ENCODE assay signal across 11 cellular contexts in the genomic region with DNA sequence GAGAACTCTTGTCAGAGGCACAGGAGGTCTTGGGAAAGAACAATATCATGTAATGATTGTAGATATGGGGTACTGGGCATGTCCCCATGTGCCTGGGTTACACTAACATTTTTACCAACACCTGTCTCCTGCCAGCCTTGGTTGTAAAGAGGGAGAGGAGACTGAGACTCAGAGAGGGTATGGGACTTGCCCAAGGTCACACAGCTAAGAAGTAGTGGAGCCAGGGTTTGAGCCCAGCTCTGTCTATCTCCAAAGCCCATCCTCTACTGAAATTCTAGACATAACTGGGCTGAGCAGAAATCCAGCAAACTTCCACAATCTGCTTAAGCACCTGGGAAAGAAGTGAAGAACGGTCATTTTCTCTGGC. TPM values are rescaled to one million over a fixed set of nuclear protein-coding genes. Genes with fewer than 3 reads are reported as not detected.
DNase-seq lines count a peak whose midpoint lies in the region; ATAC-seq and TF ChIP-seq lines count a peak whose summit lies in the region.
"Had no signal": no experiment of that assay in that cellular context is flagged by ENCODE, and none has a peak within 500 bp of the region (broad histone marks: within the 10 kb centered on the region; RNA-seq: fewer than 3 reads in every experiment).

No MANE protein-coding gene starts in this region.

- no peaks in the 10 kb centered on the region for H3K9me2 ChIP-seq in GM23338 (ENCODE audit: insufficient read depth)

- no peaks in the 10 kb centered on the region; the same call in 2 of the 3 replicates for H3K36me3 Mint-ChIP-seq in GM23338 (ENCODE audit: low read depth)
- peaks cover 10% of the 10 kb centered on the region for H3K36me3 Mint-ChIP-seq in activated T-helper 17 cell treated with anti-CD3 and anti-CD28 coated beads, Interleukin-2, amount 50 U/mL, for 72 hours (ENCODE audit: low read depth)
- no peaks in the 10 kb centered on the region for H3K36me3 Mint-ChIP-seq in chondrocyte (ENCODE audit: low read depth)
- H3K36me3 Mint-ChIP-seq: brain had no signal

- TF ChIP-seq CTCF in GM23338 (conservative IDR thresholded peaks at IDR 0.05; ENCODE audit: low read depth in 2 of 2) (no peak), chondrocyte (IDR thresholded peaks at IDR 0.05) (no peak)

- in situ Hi-C loops in ACHN (cut with HindIII; ENCODE audit: low pct_ligation_motif_present, low pct_unique_long_range_greater_than_20kb, low sequenced_read_pairs): no loop called here

- H3K36me3 ChIP-seq in BLaER1: no peaks in the 10 kb centered on the region
- no peaks in the 10 kb centered on the region for H3K36me3 ChIP-seq in GM23338 (ENCODE audit: insufficient read depth)
- H3K36me3 ChIP-seq in muscle layer of duodenum (ENCODE audit: control insufficient read depth in 1 of 2, insufficient read depth in 2 of 2, low read length in 2 of 2): no peaks in the 10 kb centered on the region

- no peak for ATAC-seq in GM23338
- ATAC-seq in activated T-helper 17 cell treated with anti-CD3 and anti-CD28 coated beads, Interleukin-2, amount 50 U/mL, for 72 hours (replicated peaks): no peak
- no peak for ATAC-seq in HG02678 (IDR thresholded peaks at IDR 0.05; ENCODE audit: unreplicated experiment)
- ATAC-seq in GM19463 (IDR thresholded peaks at IDR 0.05; ENCODE audit: unreplicated experiment): no peak

- 0 out of 2 replicates have a peak overlapping the region, but pooled peaks have one; percentile 34 for H3K9ac ChIP-seq in BLaER1

- H3K27me3 ChIP-seq in BLaER1 (no peaks in the 10 kb centered on the region), GM23338 (ENCODE audit: insufficient read depth) (no peaks in the 10 kb centered on the region), muscle layer of duodenum (ENCODE audit: low read depth, low read length) (no peaks in the 10 kb centered on the region)

- no peaks in the 10 kb centered on the region for H3K79me2 ChIP-seq in GM23338 (replicated peaks; ENCODE audit: insufficient read depth)

- peaks cover 7% of the 10 kb centered on the region for H3K27me3 Mint-ChIP-seq in GM23338 (ENCODE audit: insufficient read depth, low read depth, poor library complexity)
- no peaks in the 10 kb centered on the region for H3K27me3 Mint-ChIP-seq in activated T-helper 17 cell treated with anti-CD3 and anti-CD28 coated beads, Interleukin-2, amount 50 U/mL, for 72 hours
- peaks cover 3% of the 10 kb centered on the region for H3K27me3 Mint-ChIP-seq in chondrocyte (ENCODE audit: low read depth)

- H4K20me1 ChIP-seq in BLaER1: no peaks in the 10 kb centered on the region
- H4K20me1 ChIP-seq in GM23338 (replicated peaks; ENCODE audit: insufficient read depth): no peaks in the 10 kb centered on the region

- H3K9me3 ChIP-seq in BLaER1 (no peaks in the 10 kb centered on the region), muscle layer of duodenum (ENCODE audit: control insufficient read depth in 1 of 2, low read length in 2 of 2) (no peaks in the 10 kb centered on the region)

- H3K4me3 ChIP-seq in BLaER1 (no peak overlapping the region), GM23338 (no peak overlapping the region), muscle layer of duodenum (ENCODE audit: low read depth in 1 of 2, low read length in 2 of 2) (no peak overlapping the region)

- H3K27ac ChIP-seq in BLaER1 (no peak overlapping the region), GM23338 (ENCODE audit: low read depth) (no peak overlapping the region), muscle layer of duodenum (ENCODE audit: low read length) (peak overlapping the region; percentile 58)

- H3K4me1 ChIP-seq in BLaER1 (peaks cover 70% of the 10 kb centered on the region), GM23338 (ENCODE audit: insufficient read depth) (no peaks in the 10 kb centered on the region), muscle layer of duodenum (ENCODE audit: control insufficient read depth in 1 of 2, insufficient read depth in 2 of 2, low read length in 2 of 2) (peaks cover 0 to 9% of the 10 kb centered on the region in 2 donors)

- H3K4me2 ChIP-seq in BLaER1 (peak overlapping the region; percentile 82), GM23338 (no peak overlapping the region)

- 0 out of 2 replicates have a peak, but pooled peaks cover 4% of the 10 kb centered on the region for H3F3A ChIP-seq in GM23338 (replicated peaks; ENCODE audit: low read depth)

- no peak for DNase-seq in GM23338 (ENCODE audit: low spot score)
- DNase-seq in ACHN: no peak
- DNase-seq in chondrocyte (ENCODE audit: low spot score): no peak
- DNase-seq: NCI-H1105, NCI-H524 had no signal

- H3K4me1 Mint-ChIP-seq in GM23338: peaks cover 4% of the 10 kb centered on the region
- H3K4me1 Mint-ChIP-seq in activated T-helper 17 cell treated with anti-CD3 and anti-CD28 coated beads, Interleukin-2, amount 50 U/mL, for 72 hours: peaks cover 15% of the 10 kb centered on the region
- peaks cover 9% of the 10 kb centered on the region for H3K4me1 Mint-ChIP-seq in chondrocyte (ENCODE audit: low read depth)

- no peak overlapping the region for H3K4me3 Mint-ChIP-seq in GM23338
- H3K4me3 Mint-ChIP-seq in activated T-helper 17 cell treated with anti-CD3 and anti-CD28 coated beads, Interleukin-2, amount 50 U/mL, for 72 hours: peak overlapping the region; percentile 86
- H3K4me3 Mint-ChIP-seq in chondrocyte (ENCODE audit: unreplicated experiment): no peak overlapping the region
- H3K4me3 Mint-ChIP-seq: brain had no signal

- H2AFZ ChIP-seq in GM23338: peak overlapping the region; percentile 94

- H3K9me3 Mint-ChIP-seq in GM23338 (no peaks in the 10 kb centered on the region), chondrocyte (ENCODE audit: low read depth) (no peaks in the 10 kb centered on the region)
- no peaks in the 10 kb centered on the region for H3K9me3 Mint-ChIP-seq in activated T-helper 17 cell treated with anti-CD3 and anti-CD28 coated beads, Interleukin-2, amount 50 U/mL, for 72 hours

- H3K27ac Mint-ChIP-seq in GM23338 (no peak overlapping the region), chondrocyte (ENCODE audit: unreplicated experiment) (no peak overlapping the region)
- peak overlapping the region; percentile 94 for H3K27ac Mint-ChIP-seq in activated T-helper 17 cell treated with anti-CD3 and anti-CD28 coated beads, Interleukin-2, amount 50 U/mL, for 72 hours
- H3K27ac Mint-ChIP-seq: brain had no signal

TF ChIP-seq in GM23338, 12 proteins besides CTCF, POLR2A, EP300 and RAD21 (continues in another document):
- TF ChIP-seq ZNF114 (CRISPR knock-in tag; IDR thresholded peaks at IDR 0.05) (no peak), EZH2phosphoT487 (IDR thresholded peaks at IDR 0.05; ENCODE audit: unreplicated experiment) (no peak), JUNB (IDR thresholded peaks at IDR 0.05; ENCODE audit: unreplicated experiment) (no peak), CREB1 (CRISPR knock-in tag; IDR thresholded peaks at IDR 0.05; ENCODE audit: low read depth) (no peak), POLR2AphosphoS5 (IDR thresholded peaks at IDR 0.05; ENCODE audit: low read depth) (no peak), EZH2 (IDR thresholded peaks at IDR 0.05; ENCODE audit: low read depth, unreplicated experiment) (no peak)
- TF ChIP-seq, protein P1, sequence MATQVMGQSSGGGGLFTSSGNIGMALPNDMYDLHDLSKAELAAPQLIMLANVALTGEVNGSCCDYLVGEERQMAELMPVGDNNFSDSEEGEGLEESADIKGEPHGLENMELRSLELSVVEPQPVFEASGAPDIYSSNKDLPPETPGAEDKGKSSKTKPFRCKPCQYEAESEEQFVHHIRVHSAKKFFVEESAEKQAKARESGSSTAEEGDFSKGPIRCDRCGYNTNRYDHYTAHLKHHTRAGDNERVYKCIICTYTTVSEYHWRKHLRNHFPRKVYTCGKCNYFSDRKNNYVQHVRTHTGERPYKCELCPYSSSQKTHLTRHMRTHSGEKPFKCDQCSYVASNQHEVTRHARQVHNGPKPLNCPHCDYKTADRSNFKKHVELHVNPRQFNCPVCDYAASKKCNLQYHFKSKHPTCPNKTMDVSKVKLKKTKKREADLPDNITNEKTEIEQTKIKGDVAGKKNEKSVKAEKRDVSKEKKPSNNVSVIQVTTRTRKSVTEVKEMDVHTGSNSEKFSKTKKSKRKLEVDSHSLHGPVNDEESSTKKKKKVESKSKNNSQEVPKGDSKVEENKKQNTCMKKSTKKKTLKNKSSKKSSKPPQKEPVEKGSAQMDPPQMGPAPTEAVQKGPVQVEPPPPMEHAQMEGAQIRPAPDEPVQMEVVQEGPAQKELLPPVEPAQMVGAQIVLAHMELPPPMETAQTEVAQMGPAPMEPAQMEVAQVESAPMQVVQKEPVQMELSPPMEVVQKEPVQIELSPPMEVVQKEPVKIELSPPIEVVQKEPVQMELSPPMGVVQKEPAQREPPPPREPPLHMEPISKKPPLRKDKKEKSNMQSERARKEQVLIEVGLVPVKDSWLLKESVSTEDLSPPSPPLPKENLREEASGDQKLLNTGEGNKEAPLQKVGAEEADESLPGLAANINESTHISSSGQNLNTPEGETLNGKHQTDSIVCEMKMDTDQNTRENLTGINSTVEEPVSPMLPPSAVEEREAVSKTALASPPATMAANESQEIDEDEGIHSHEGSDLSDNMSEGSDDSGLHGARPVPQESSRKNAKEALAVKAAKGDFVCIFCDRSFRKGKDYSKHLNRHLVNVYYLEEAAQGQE (IDR thresholded peaks at IDR 0.05; ENCODE audit: unreplicated experiment): no peak

RNA-seq across cellular contexts. Expression of a gene that starts 2.6 kb away (rescaled TPM):
- total RNA-seq in GM23338 (2014; rRNA removed; shearing (Covaris generic)): 19.3 and 32.4 TPM in 2 replicates
- polyA plus RNA-seq in GM23338 (2016; fragmentation: Nextera tagmentation; extraction: Ambion mirVana): 8.1 and 10.0 TPM in 2 replicates
- total RNA-seq in activated T-helper 17 cell treated with anti-CD3 and anti-CD28 coated beads, Interleukin-2, amount 50 U/mL, for 72 hours: 10 to 100 TPM; 32.0 to 62.8 TPM
- 1.2 to 3.9 TPM (median 1.6 TPM) in 3 replicates for total RNA-seq in chondrocyte

RNA-seq across cellular contexts. Expression of a gene that starts 39.1 kb away (rescaled TPM):
- total RNA-seq in GM23338 (2014; rRNA removed; shearing (Covaris generic)): 50.5 and 53.8 TPM in 2 replicates
- 13.4 and 13.6 TPM in 2 replicates for polyA plus RNA-seq in GM23338 (2016; fragmentation: Nextera tagmentation; extraction: Ambion mirVana)
- total RNA-seq in activated T-helper 17 cell treated with anti-CD3 and anti-CD28 coated beads, Interleukin-2, amount 50 U/mL, for 72 hours: 10 to 100 TPM; 41.0 to 57.9 TPM
- 39.7 to 42.9 TPM (median 41.7 TPM) in 3 replicates for total RNA-seq in chondrocyte

RNA-seq across cellular contexts. Expression of a gene that starts 44.7 kb away (rescaled TPM):
- total RNA-seq in GM23338 (2014; rRNA removed; shearing (Covaris generic)): 47.0 and 55.5 TPM in 2 replicates
- polyA plus RNA-seq in GM23338 (2016; fragmentation: Nextera tagmentation; extraction: Ambion mirVana): 58.4 and 60.8 TPM in 2 replicates
- 10 to 100 TPM; 88.9 to 98.6 TPM for total RNA-seq in activated T-helper 17 cell treated with anti-CD3 and anti-CD28 coated beads, Interleukin-2, amount 50 U/mL, for 72 hours
- total RNA-seq in chondrocyte: 15.1 to 24.8 TPM (median 15.5 TPM) in 3 replicates
